ENCODE assay signal across 26 cellular contexts in the genomic region with DNA sequence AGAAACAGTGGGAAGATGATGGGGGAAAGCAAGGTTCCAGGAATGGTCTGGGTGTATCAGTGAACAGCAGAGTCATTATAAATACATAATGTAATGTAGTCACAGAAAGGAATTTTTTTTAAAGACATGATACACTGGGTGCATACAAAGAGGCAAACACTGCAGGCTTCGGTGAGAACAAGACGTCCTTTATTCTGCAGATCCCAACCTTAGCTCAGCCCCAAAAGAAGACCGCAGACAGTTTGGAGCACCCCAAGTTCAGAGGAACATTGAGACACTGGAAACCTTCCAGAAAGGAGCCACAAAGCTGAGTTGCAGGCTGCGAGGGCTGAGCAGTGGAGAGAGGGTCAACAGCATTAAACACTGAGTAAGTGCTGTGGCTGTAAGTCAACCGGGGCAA. TPM values are rescaled to one million over a fixed set of nuclear protein-coding genes. Genes with fewer than 3 reads are reported as not detected.
"Had no signal": no experiment of that assay in that cellular context is flagged by ENCODE, and none has a peak within 500 bp of the region (broad histone marks: within the 10 kb centered on the region; RNA-seq: fewer than 3 reads in every experiment).

No MANE protein-coding gene starts in this region.

- H3K9me3 ChIP-seq: gastrocnemius medialis, ovary, right lobe of liver, thyroid gland, vagina had no signal

- H3K9me3 Mint-ChIP-seq: effector memory CD8-positive, alpha-beta T cell; stimulated activated naive CD8-positive, alpha-beta T cell treated with anti-CD3 and anti-CD28 coated beads, Interleukin-15, amount 100 ng/mL, for 72 hours had no signal

- DNase-seq: cortex of kidney; effector memory CD8-positive, alpha-beta T cell; erythroblast; gastrocnemius medialis; head of caudate nucleus; kidney; mesenchymal stem cell; naive thymus-derived CD4-positive, alpha-beta T cell; ovary; retina; right lobe of liver; stimulated activated CD4-positive, alpha-beta T cell treated with anti-CD3 and anti-CD28 coated beads, Interleukin-12 subunit alpha, Interleukin-12 subunit beta, amount 100 ng/mL, for 4 hours; stimulated activated CD4-positive, alpha-beta T cell treated with anti-CD3 and anti-CD28 coated beads, Interleukin-1b, Interleukin-23, amount 100 ng/mL, for 48 hours; stimulated activated CD4-positive, alpha-beta T cell treated with anti-CD3 and anti-CD28 coated beads, Interleukin-4, amount 100 ng/mL, for 1 hour; stimulated activated CD8-positive, alpha-beta memory T cell treated with anti-CD3 and anti-CD28 coated beads, Interleukin-4, amount 100 ng/mL, for 48 hours; stimulated activated naive CD4-positive, alpha-beta T cell; stimulated activated naive CD8-positive, alpha-beta T cell treated with anti-CD3 and anti-CD28 coated beads, Interleukin-15, amount 100 ng/mL, for 72 hours; thyroid gland; trophoblast cell had no signal

- H3K4me1 Mint-ChIP-seq: naive thymus-derived CD4-positive, alpha-beta T cell; stimulated activated naive CD8-positive, alpha-beta T cell treated with anti-CD3 and anti-CD28 coated beads, Interleukin-15, amount 100 ng/mL, for 72 hours had no signal

- H3K36me3 ChIP-seq: gastrocnemius medialis, neural progenitor cell, ovary, right lobe of liver, thyroid gland, vagina had no signal

- H3K4me1 ChIP-seq: right lobe of liver, vagina had no signal

- H3K36me3 Mint-ChIP-seq: mesothelial cell of epicardium; naive thymus-derived CD4-positive, alpha-beta T cell had no signal

- H3K27me3 Mint-ChIP-seq: stimulated activated naive CD8-positive, alpha-beta T cell treated with anti-CD3 and anti-CD28 coated beads, Interleukin-15, amount 100 ng/mL, for 72 hours had no signal

- H3K27ac ChIP-seq: gastrocnemius medialis, neural progenitor cell, ovary, right lobe of liver, thyroid gland, vagina had no signal

- H3K27ac Mint-ChIP-seq: effector memory CD8-positive, alpha-beta T cell; mesothelial cell of epicardium; naive thymus-derived CD4-positive, alpha-beta T cell; neural progenitor cell; stimulated activated naive CD8-positive, alpha-beta T cell treated with anti-CD3 and anti-CD28 coated beads, Interleukin-15, amount 100 ng/mL, for 72 hours had no signal

- ATAC-seq: effector memory CD8-positive, alpha-beta T cell; gastrocnemius medialis; left lobe of liver; naive thymus-derived CD4-positive, alpha-beta T cell; right lobe of liver; stimulated activated naive CD8-positive, alpha-beta T cell treated with anti-CD3 and anti-CD28 coated beads, Interleukin-15, amount 100 ng/mL, for 72 hours had no signal

- H3K4me3 ChIP-seq: gastrocnemius medialis, lung, neural progenitor cell, ovary, right lobe of liver, smooth muscle cell, thyroid gland, vagina had no signal

- H3K27me3 ChIP-seq: gastrocnemius medialis, neural progenitor cell, ovary, right lobe of liver, thyroid gland, vagina had no signal

- H3K4me3 Mint-ChIP-seq: effector memory CD8-positive, alpha-beta T cell; mesothelial cell of epicardium; naive thymus-derived CD4-positive, alpha-beta T cell; nephron; neural progenitor cell; stimulated activated naive CD8-positive, alpha-beta T cell treated with anti-CD3 and anti-CD28 coated beads, Interleukin-15, amount 100 ng/mL, for 72 hours had no signal

RNA-seq across cellular contexts. Expression of a gene that starts 30.6 kb away (rescaled TPM):
- total RNA-seq: naive thymus-derived CD4-positive, alpha-beta T cell had no signal
- polyA plus RNA-seq: naive thymus-derived CD4-positive, alpha-beta T cell had no signal
